14 cellular contexts compared by ENCODE assay signal in genomic region chr4:24630937-24631336, GRCh38.
"Had no signal": no experiment of that assay in that cellular context is flagged by ENCODE, and none has a peak within 500 bp of the region (broad histone marks: within the 10 kb centered on the region; RNA-seq: fewer than 3 reads in every experiment).

No MANE protein-coding gene starts in this region.

- H3K27me3 Mint-ChIP-seq: progenitor cell of endocrine pancreas had no signal

- H3K9me3 ChIP-seq: body of pancreas, thoracic aorta had no signal

- H3K36me3 Mint-ChIP-seq: naive thymus-derived CD8-positive, alpha-beta T cell had no signal

- H3K27ac ChIP-seq: body of pancreas, hepatocyte, thoracic aorta had no signal

- H3K9me3 Mint-ChIP-seq: naive thymus-derived CD8-positive, alpha-beta T cell; stimulated activated naive CD8-positive, alpha-beta T cell treated with anti-CD3 and anti-CD28 coated beads, Interleukin-15, Interleukin-2, amounts not matched to agents 100 ng/mL and 50 ng/mL, for 24 hours had no signal

- ATAC-seq: activated CD4-positive, CD25-positive, alpha-beta regulatory T cell treated with anti-CD3 and anti-CD28 coated beads, Interleukin-2, amount 50 U/mL, for 24 hours; body of pancreas; esophagus mucosa; naive thymus-derived CD8-positive, alpha-beta T cell had no signal

- H3K4me3 Mint-ChIP-seq: naive thymus-derived CD8-positive, alpha-beta T cell; stimulated activated naive CD8-positive, alpha-beta T cell treated with anti-CD3 and anti-CD28 coated beads, Interleukin-15, Interleukin-2, amounts not matched to agents 100 ng/mL and 50 ng/mL, for 24 hours had no signal

- DNase-seq: activated CD4-positive, alpha-beta T cell treated with anti-CD3 and anti-CD28 coated beads, Interleukin-2, amount 50 U/mL, for 4 hours; activated naive CD4-positive, alpha-beta T cell treated with anti-CD3 and anti-CD28 coated beads, Interleukin-2, amount 50 U/mL, for 16 hours; activated T-cell treated with anti-CD3 and anti-CD28 coated beads, Interleukin-2, amount 50 U/mL, for 1 hour; cerebellar nuclear complex; naive thymus-derived CD8-positive, alpha-beta T cell; stimulated activated CD4-positive, alpha-beta T cell treated with anti-CD3 and anti-CD28 coated beads, Interleukin-2, amount 100 ng/mL, for 48 hours; T-helper 2 cell had no signal

- H3K4me1 ChIP-seq: body of pancreas had no signal

- H3K4me1 Mint-ChIP-seq: naive thymus-derived CD8-positive, alpha-beta T cell had no signal

- H3K27me3 ChIP-seq: body of pancreas, hepatocyte had no signal

- H3K4me3 ChIP-seq: body of pancreas, hepatocyte, thoracic aorta had no signal

- H3K27ac Mint-ChIP-seq: naive thymus-derived CD8-positive, alpha-beta T cell; progenitor cell of endocrine pancreas; stimulated activated naive CD8-positive, alpha-beta T cell treated with anti-CD3 and anti-CD28 coated beads, Interleukin-15, Interleukin-2, amounts not matched to agents 100 ng/mL and 50 ng/mL, for 24 hours had no signal

- H3K36me3 ChIP-seq: thoracic aorta had no signal
